In the genomic region with DNA sequence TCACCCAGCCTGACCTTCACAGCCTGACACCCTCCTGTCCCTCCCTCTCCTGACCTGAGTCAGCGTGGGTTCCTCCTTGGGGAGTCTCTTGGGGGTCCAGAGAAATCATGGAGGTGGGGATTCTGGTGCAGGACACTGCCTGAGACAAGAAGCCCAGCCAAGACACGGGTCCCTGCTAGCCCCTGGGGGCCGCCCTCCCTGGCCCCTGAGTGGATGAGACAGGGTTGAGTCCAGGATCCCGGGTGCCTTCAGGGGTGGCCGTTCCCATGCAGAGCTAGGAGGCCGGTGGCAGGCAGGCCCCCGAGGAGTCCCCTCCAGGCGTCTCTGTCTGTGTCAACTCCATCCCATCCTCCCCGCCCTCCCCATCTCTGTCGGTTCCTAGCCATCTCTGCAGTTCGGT, we compare ENCODE assay signal across 10 cellular contexts. TPM values are rescaled to one million over a fixed set of nuclear protein-coding genes. Genes with fewer than 3 reads are reported as not detected.
DNase-seq lines count a peak whose midpoint lies in the region; ATAC-seq, FAIRE-seq and TF ChIP-seq lines count a peak whose summit lies in the region.
"Had no signal": no experiment of that assay in that cellular context is flagged by ENCODE, and none has a peak within 500 bp of the region (broad histone marks: within the 10 kb centered on the region; RNA-seq: fewer than 3 reads in every experiment).

No MANE protein-coding gene starts in this region.

- H3K9ac ChIP-seq in HCT116 (ENCODE audit: low read length): peak overlapping the region; percentile 97
- H3K9ac ChIP-seq in astrocyte (ENCODE audit: low read length): peak overlapping the region; percentile 92

- no peaks in the 10 kb centered on the region for H3K36me3 ChIP-seq in ACC112 (ENCODE audit: insufficient read depth, low read length)
- no peaks in the 10 kb centered on the region; a peak in 2 of 4 replicates for H3K36me3 ChIP-seq in HCT116 (ENCODE audit: control insufficient read depth in 1 of 2, insufficient read depth in 2 of 2, low read length in 2 of 2)
- H3K36me3 ChIP-seq in astrocyte (ENCODE audit: insufficient read depth, low read length): no peaks in the 10 kb centered on the region

- peaks cover 12% of the 10 kb centered on the region for H3K4me1 ChIP-seq in ACC112 (ENCODE audit: control insufficient read depth, insufficient read depth, low read length, unreplicated experiment)
- H3K4me1 ChIP-seq in HCT116 (ENCODE audit: control insufficient read depth in 1 of 2, insufficient read depth in 2 of 2, low read length in 2 of 2): peaks cover 3 to 30% of the 10 kb centered on the region in 2 experiments; a peak in 2 of 4 replicates
- H3K4me1 ChIP-seq in astrocyte (ENCODE audit: insufficient read depth, low read length): peaks cover 21% of the 10 kb centered on the region

- H2AFZ ChIP-seq in ACC112 (ENCODE audit: low read length, unreplicated experiment) (no peak overlapping the region), HCT116 (ENCODE audit: low read depth, low read length, poor library complexity, severe bottlenecking) (no peak overlapping the region), astrocyte (ENCODE audit: low read depth, low read length) (no peak overlapping the region)

- no peaks in the 10 kb centered on the region for H4K20me1 ChIP-seq in HCT116 (ENCODE audit: insufficient read depth)
- peaks cover 49% of the 10 kb centered on the region for H4K20me1 ChIP-seq in astrocyte (ENCODE audit: insufficient read depth, low read length)

- intact Hi-C loops in HCT116 (cut with micrococcal nuclease): no loop called here

- BruUV-seq in HCT116 (replicated peaks; lab: Mats Ljungman, UMichigan): no TSS peak

- H3K4me1 Mint-ChIP-seq in astrocyte (ENCODE audit: low read depth, unreplicated experiment): peaks cover 5% of the 10 kb centered on the region
- peaks cover 20% of the 10 kb centered on the region for H3K4me1 Mint-ChIP-seq in mesothelial cell of epicardium

- RAD21 ChIA-PET in HCT116 (lab: Charles Lee; ENCODE audit: low non-redundant PET in 1 of 2, low total read pairs in 2 of 2, uncharacterized antibody in 2 of 2, unreplicated experiment in 2 of 2): no interaction called here

- H3K4me3 Mint-ChIP-seq in astrocyte (ENCODE audit: unreplicated experiment): peak overlapping the region; percentile 87
- H3K4me3 Mint-ChIP-seq in mesothelial cell of epicardium: peak overlapping the region; percentile 85

- no peaks in the 10 kb centered on the region for H3K9me2 ChIP-seq in HCT116 (ENCODE audit: insufficient read depth)

- H3K9me3 Mint-ChIP-seq in astrocyte (ENCODE audit: unreplicated experiment) (peaks cover 2% of the 10 kb centered on the region), mesothelial cell of epicardium (no peaks in the 10 kb centered on the region)

- TF ChIP-seq POLR2A in HCT116 (IDR thresholded peaks at IDR 0.05; ENCODE audit: borderline replicate concordance, extremely low read depth, insufficient read depth, insufficient read length): no peak

- POLR2A ChIA-PET in HCT116 (lab: Charles Lee): no interaction called here

- no peak for DNase-seq in HCT116 (ENCODE audit: low read depth, low spot score)
- DNase-seq in astrocyte (ENCODE audit: low read depth): no peak
- no peak for DNase-seq in mesothelial cell of epicardium (ENCODE audit: low spot score in 2 of 2, unreplicated experiment in 2 of 2)
- DNase-seq in activated gamma-delta T cell treated with Interleukin-2 at 50 U/mL for 16 hours: no peak
- DNase-seq in DMS153 treated with DMSO at 0.1 percent for 48 hours (lab: John Stamatoyannopoulos, UW; ENCODE audit: unreplicated experiment): no peak
- DNase-seq: occipital lobe, stomach had no signal

- peaks cover 29% of the 10 kb centered on the region for H3K79me2 ChIP-seq in ACC112 (ENCODE audit: control insufficient read depth, insufficient read depth, low read length, unreplicated experiment)
- peaks cover 64% of the 10 kb centered on the region for H3K79me2 ChIP-seq in HCT116 (ENCODE audit: insufficient read depth, low read length)
- peaks cover 45% of the 10 kb centered on the region for H3K79me2 ChIP-seq in astrocyte (ENCODE audit: insufficient read depth, low read length)

- FAIRE-seq in astrocyte (lab: Jason Lieb, UNC): no peak

- TF ChIP-seq CTCF in HCT116 (IDR thresholded peaks at IDR 0.05 in 2 of 3, conservative IDR thresholded peaks at IDR 0.05 in 1 of 3; ENCODE audit: borderline replicate concordance in 1 of 3, insufficient read depth in 1 of 3, low read depth in 2 of 3, low read length in 2 of 3) (no peak), astrocyte (IDR thresholded peaks at IDR 0.05; ENCODE audit: insufficient read depth, low read depth, low read length) (no peak), mesothelial cell of epicardium (IDR thresholded peaks at IDR 0.05; ENCODE audit: unreplicated experiment) (no peak)

- H3K27me3 ChIP-seq in ACC112 (ENCODE audit: insufficient read depth, low read length) (no peaks in the 10 kb centered on the region), HCT116 (ENCODE audit: insufficient read depth, low read length) (no peaks in the 10 kb centered on the region), astrocyte (ENCODE audit: insufficient read depth, low read length) (no peaks in the 10 kb centered on the region)
- H3K27me3 ChIP-seq: stomach had no signal

- H3K27ac Mint-ChIP-seq in astrocyte (ENCODE audit: unreplicated experiment) (no peak overlapping the region), mesothelial cell of epicardium (peak overlapping the region; percentile 64)

- H3K9me3 ChIP-seq in HCT116 (ENCODE audit: control insufficient read depth in 1 of 2, insufficient read depth in 1 of 2, low read depth in 1 of 2, low read length in 2 of 2) (no peaks in the 10 kb centered on the region), astrocyte (ENCODE audit: insufficient read depth, low read depth, low read length) (no peaks in the 10 kb centered on the region)
- H3K9me3 ChIP-seq: stomach had no signal

- CTCF ChIA-PET in HCT116 (lab: Charles Lee): no interaction called here

- no peak for TF ChIP-seq RAD21 in HCT116 (IDR thresholded peaks at IDR 0.05; ENCODE audit: low read depth)

- H3K36me3 Mint-ChIP-seq in astrocyte (ENCODE audit: low read depth, unreplicated experiment) (peaks cover 3% of the 10 kb centered on the region), mesothelial cell of epicardium (no peaks in the 10 kb centered on the region)

- H3K27ac ChIP-seq in ACC112 (ENCODE audit: low read depth, low read length): no peak overlapping the region
- H3K27ac ChIP-seq in HCT116 (ENCODE audit: low read depth, low read length): peak overlapping the region; percentile 92; the same call in 1 of the 2 replicates
- H3K27ac ChIP-seq in astrocyte (ENCODE audit: low read depth, low read length): no peak overlapping the region

- H3K4me3 ChIP-seq in ACC112 (ENCODE audit: low read depth, low read length): peak overlapping the region; percentile 94; the same call in 1 of the 2 replicates
- H3K4me3 ChIP-seq in HCT116 (replicated peaks in 1 of 2; ENCODE audit: low read depth in 1 of 2, low read length in 2 of 2): peak overlapping the region; percentile 72 to 97
- no peak overlapping the region for H3K4me3 ChIP-seq in astrocyte (ENCODE audit: insufficient read depth, low read depth, low read length)

- H3K4me2 ChIP-seq in HCT116 (ENCODE audit: low read length) (peak overlapping the region; percentile 97), astrocyte (ENCODE audit: low read length) (peak overlapping the region; percentile 100)

- no peak for ATAC-seq in HCT116
- no peak for ATAC-seq in HG03571 (IDR thresholded peaks at IDR 0.05; ENCODE audit: unreplicated experiment)
- ATAC-seq in GM19328 (IDR thresholded peaks at IDR 0.05; ENCODE audit: unreplicated experiment): no peak

- H3K27me3 Mint-ChIP-seq in astrocyte (ENCODE audit: low read depth, unreplicated experiment) (no peaks in the 10 kb centered on the region), mesothelial cell of epicardium (ENCODE audit: low read depth) (peaks cover 2% of the 10 kb centered on the region)

TF ChIP-seq in HCT116, 20 proteins besides CTCF, POLR2A, EP300 and RAD21 (continues in another document):
- TF ChIP-seq SIN3A (IDR thresholded peaks at IDR 0.05; ENCODE audit: low read depth) (no peak), TCF7L2 (IDR thresholded peaks at IDR 0.05; ENCODE audit: borderline replicate concordance, extremely low read depth, insufficient read depth, insufficient read length) (no peak), POLR2AphosphoS5 (IDR thresholded peaks at IDR 0.05; ENCODE audit: low read depth, low read length) (no peak), ELF1 (IDR thresholded peaks at IDR 0.05; ENCODE audit: borderline replicate concordance, low read depth) (no peak), CEBPB (IDR thresholded peaks at IDR 0.05; ENCODE audit: low read depth) (no peak), EZH2 (IDR thresholded peaks at IDR 0.05) (no peak)

RNA-seq across cellular contexts. Expression of a gene that starts 1.6 kb away (rescaled TPM):
- total RNA-seq in HCT116 (2021; ENCODE audit: unreplicated experiment) (59.1 TPM), astrocyte (20.9 and 22.9 TPM in 2 replicates), mesothelial cell of epicardium (52.1 to 55.6 TPM (median 52.2 TPM) in 3 replicates)
- 36.4 and 43.1 TPM in 2 replicates for polyA plus RNA-seq in HCT116 (2012)

RNA-seq across cellular contexts. Expression of a gene that starts 9.3 kb away (rescaled TPM):
- total RNA-seq in HCT116 (2021; ENCODE audit: unreplicated experiment): 30.9 TPM
- 37.9 and 39.2 TPM in 2 replicates for polyA plus RNA-seq in HCT116 (2012)
- total RNA-seq in astrocyte: 2.8 and 4.6 TPM in 2 replicates
- total RNA-seq in mesothelial cell of epicardium: 1.2 to 1.7 TPM (median 1.2 TPM) in 3 replicates
- total RNA-seq: occipital lobe, stomach had no signal

RNA-seq across cellular contexts. Expression of a gene that starts 14.8 kb away (rescaled TPM):
- 42.9 TPM for total RNA-seq in HCT116 (2021; ENCODE audit: unreplicated experiment)
- 35.7 and 41.4 TPM in 2 replicates for polyA plus RNA-seq in HCT116 (2012)
- 14.7 and 15.2 TPM in 2 replicates for total RNA-seq in astrocyte
- total RNA-seq in mesothelial cell of epicardium: 15.6 to 16.8 TPM (median 16.3 TPM) in 3 replicates

RNA-seq across cellular contexts. Expression of a gene that starts 17.0 kb away (rescaled TPM):
- total RNA-seq in HCT116 (2021; ENCODE audit: unreplicated experiment) (18.1 TPM), astrocyte (6.5 and 6.6 TPM in 2 replicates), mesothelial cell of epicardium (4.3 to 5.2 TPM (median 4.9 TPM) in 3 replicates)
- 11.8 and 13.0 TPM in 2 replicates for polyA plus RNA-seq in HCT116 (2012)
- total RNA-seq: occipital lobe had no signal

RNA-seq across cellular contexts. Expression of a gene that starts 20.6 kb away (rescaled TPM):
- total RNA-seq in HCT116 (2021; ENCODE audit: unreplicated experiment): 56.0 TPM
- 19.3 and 20.5 TPM in 2 replicates for polyA plus RNA-seq in HCT116 (2012)
- 49.5 and 55.9 TPM in 2 replicates for total RNA-seq in astrocyte
- total RNA-seq in mesothelial cell of epicardium: 50.5 to 53.6 TPM (median 51.2 TPM) in 3 replicates
